ENCODE assay signal across 19 cellular contexts in genomic region chrX:120795301-120795700, GRCh38.
A peak's percentile ranks its signal among the peaks of the same experiment; 100 is the strongest.
DNase-seq lines count a peak whose midpoint lies in the region; TF ChIP-seq lines count a peak whose summit lies in the region.
"Had no signal": no experiment of that assay in that cellular context is flagged by ENCODE, and none has a peak within 500 bp of the region (broad histone marks: within the 10 kb centered on the region; RNA-seq: fewer than 3 reads in every experiment).

No MANE protein-coding gene starts in this region.

- no TSS peak for BruUV-seq in MCF 10A (replicated peaks; lab: Mats Ljungman, UMichigan)
- BruUV-seq in mammary epithelial cell (replicated peaks; lab: Mats Ljungman, UMichigan), result no TSS peak

- peak; percentile 24 for DNase-seq in MCF 10A (ENCODE audit: unreplicated experiment)
- DNase-seq in mammary epithelial cell, result no peak
- peak; percentile 32 for DNase-seq in adipocyte (ENCODE audit: low read depth)
- DNase-seq in dermis blood vessel endothelial cell, result peak; percentile 34
- DNase-seq in iris pigment epithelial cell (ENCODE audit: low read depth), result peak; percentile 35
- no peak for DNase-seq in effector memory CD4-positive, alpha-beta T cell
- DNase-seq in stimulated activated CD4-positive, alpha-beta T cell treated with anti-CD3 and anti-CD28 coated beads, Interleukin-4, amount 100 ng/mL, for 24 hours, result no peak
- no peak for DNase-seq in NCI-H187 treated with DMSO at 0.1 percent for 48 hours (lab: John Stamatoyannopoulos, UW)
- DNase-seq: 8988T; CD8-positive, alpha-beta T cell; DMS79; GDM1; GOT3; KBM-7; NCI-H1092; NCI-H146; NCI-H524 treated with DMSO at 0.1 percent for 48 hours; Peyer's patch had no signal

- no peaks in the 10 kb centered on the region for H3K27me3 ChIP-seq in mammary epithelial cell (ENCODE audit: insufficient read depth, low read length)
- H3K27me3 ChIP-seq in adipocyte (replicated peaks; ENCODE audit: control insufficient read depth, insufficient read depth, low read length), result no peaks in the 10 kb centered on the region
- no peaks in the 10 kb centered on the region for H3K27me3 ChIP-seq in effector memory CD4-positive, alpha-beta T cell (replicated peaks; ENCODE audit: control insufficient read depth, insufficient read depth, low read length, poor library complexity, severe bottlenecking)
- H3K27me3 ChIP-seq: BLaER1, Peyer's patch had no signal

- dilution Hi-C loops in mammary epithelial cell (cut with HindIII; ENCODE audit: low sequenced_read_pairs), result no loop called here

- no peak overlapping the region for H2AFZ ChIP-seq in mammary epithelial cell (ENCODE audit: low read depth, low read length)

- WGBS in mammary epithelial cell (ENCODE audit: low coverage, missing lambda C conversion rate), result 70% methylated on average over 2 of the region's 2 CpGs

- H3K27ac ChIP-seq in mammary epithelial cell (ENCODE audit: insufficient read depth, low read depth, low read length), result no peak overlapping the region
- H3K27ac ChIP-seq in effector memory CD4-positive, alpha-beta T cell (ENCODE audit: insufficient read depth, low read length, poor library complexity, severe bottlenecking), result no peak overlapping the region
- H3K27ac ChIP-seq: BLaER1, Peyer's patch had no signal

- H3K27ac Mint-ChIP-seq in MCF 10A (ENCODE audit: low read depth, unreplicated experiment), result no peak overlapping the region
- H3K27ac Mint-ChIP-seq: CD8-positive, alpha-beta T cell had no signal

- no peak overlapping the region for H3K9ac ChIP-seq in mammary epithelial cell (ENCODE audit: insufficient read depth, low read length)
- no peak overlapping the region for H3K9ac ChIP-seq in adipocyte (ENCODE audit: low read length)
- H3K9ac ChIP-seq: BLaER1 had no signal

- no peaks in the 10 kb centered on the region for H3K9me3 Mint-ChIP-seq in MCF 10A (ENCODE audit: unreplicated experiment)
- H3K9me3 Mint-ChIP-seq: CD8-positive, alpha-beta T cell had no signal

- no peaks in the 10 kb centered on the region for H3K27me3 Mint-ChIP-seq in MCF 10A (ENCODE audit: insufficient read depth, unreplicated experiment)

- no peak overlapping the region for H3K4me3 Mint-ChIP-seq in MCF 10A (ENCODE audit: unreplicated experiment)
- H3K4me3 Mint-ChIP-seq: CD8-positive, alpha-beta T cell had no signal

- intact Hi-C loops in MCF 10A (cut with micrococcal nuclease), result no loop called here
- intact Hi-C loops in mammary epithelial cell (cut with micrococcal nuclease), result loop anchor here (10.0 kb wide), 1 partner anchor 510 kb away; no protein-coding TSS in a partner anchor

- H3K4me3 ChIP-seq in mammary epithelial cell (replicated peaks in 1 of 3; ENCODE audit: insufficient read depth in 1 of 3, low read depth in 2 of 3, low read length in 3 of 3) (no peak overlapping the region), adipocyte (ENCODE audit: low read length) (no peak overlapping the region)
- H3K4me3 ChIP-seq in effector memory CD4-positive, alpha-beta T cell (ENCODE audit: insufficient read depth, low read depth, low read length, poor library complexity, severe bottlenecking), result no peak overlapping the region
- H3K4me3 ChIP-seq: BLaER1, Peyer's patch had no signal

- H3K36me3 ChIP-seq in mammary epithelial cell (ENCODE audit: insufficient read depth, low read length) (no peaks in the 10 kb centered on the region), adipocyte (ENCODE audit: control insufficient read depth, insufficient read depth, low read length, severe bottlenecking) (no peaks in the 10 kb centered on the region)
- no peaks in the 10 kb centered on the region for H3K36me3 ChIP-seq in effector memory CD4-positive, alpha-beta T cell (ENCODE audit: control insufficient read depth, insufficient read depth, low read length)
- H3K36me3 ChIP-seq: BLaER1, Peyer's patch had no signal

- H4K20me1 ChIP-seq in mammary epithelial cell (ENCODE audit: insufficient read depth, low read length), result no peaks in the 10 kb centered on the region
- H4K20me1 ChIP-seq: BLaER1 had no signal

- TF ChIP-seq CTCF in MCF 10A (IDR thresholded peaks at IDR 0.05; ENCODE audit: unreplicated experiment) (no peak), mammary epithelial cell (conservative IDR thresholded peaks at IDR 0.05 in 1 of 2, IDR thresholded peaks at IDR 0.05 in 1 of 2; ENCODE audit: extremely low read depth in 1 of 2, insufficient read depth in 1 of 2, low read depth in 1 of 2, low read length in 2 of 2) (no peak)

- H3K9me3 ChIP-seq in mammary epithelial cell (replicated peaks; ENCODE audit: insufficient read depth, low read length) (no peaks in the 10 kb centered on the region), adipocyte (ENCODE audit: control insufficient read depth, low read length) (no peaks in the 10 kb centered on the region)
- no peaks in the 10 kb centered on the region for H3K9me3 ChIP-seq in effector memory CD4-positive, alpha-beta T cell (ENCODE audit: control insufficient read depth, low read length)
- H3K9me3 ChIP-seq: BLaER1, Peyer's patch had no signal

- H3K4me1 Mint-ChIP-seq in MCF 10A (ENCODE audit: insufficient read depth, unreplicated experiment), result peaks cover 15% of the 10 kb centered on the region

- H3K4me1 ChIP-seq in mammary epithelial cell (ENCODE audit: insufficient read depth, low read length) (peaks cover 2% of the 10 kb centered on the region), adipocyte (ENCODE audit: control insufficient read depth, insufficient read depth, low read length) (peaks cover 27% of the 10 kb centered on the region)
- no peaks in the 10 kb centered on the region for H3K4me1 ChIP-seq in effector memory CD4-positive, alpha-beta T cell (ENCODE audit: control insufficient read depth, insufficient read depth, low read length, poor library complexity, severe bottlenecking)
- H3K4me1 ChIP-seq: BLaER1, Peyer's patch had no signal

- no peaks in the 10 kb centered on the region for H3K79me2 ChIP-seq in mammary epithelial cell (ENCODE audit: insufficient read depth, low read length)

- CTCF ChIA-PET in MCF 10A (lab: Yijun Ruan, JAX), result no interaction called here
- CTCF ChIA-PET in mammary epithelial cell (lab: Charles Lee; ENCODE audit: low non-redundant PET), result no interaction called here

- H3K36me3 Mint-ChIP-seq in MCF 10A (ENCODE audit: insufficient read depth, unreplicated experiment), result no peaks in the 10 kb centered on the region
- H3K36me3 Mint-ChIP-seq: CD8-positive, alpha-beta T cell had no signal

- in situ Hi-C loops in mammary epithelial cell (cut with MboI; ENCODE audit: low sequenced_read_pairs in 2 of 2), result no loop called here

- H3K4me2 ChIP-seq in mammary epithelial cell (ENCODE audit: insufficient read depth, low read depth, low read length), result no peak overlapping the region
- H3K4me2 ChIP-seq: BLaER1 had no signal

- POLR2A ChIA-PET in MCF 10A (lab: Yijun Ruan, JAX), result no interaction called here

Comparison
In these comparisons a context has a peak if more than half of its experiments do, and no peak if none do; other contexts are left out.
1. DNase-seq: peak in MCF 10A (single experiment), adipocyte (single experiment), dermis blood vessel endothelial cell (single experiment) and iris pigment epithelial cell (single experiment); none in mammary epithelial cell (single experiment), effector memory CD4-positive, alpha-beta T cell (0 of 3), stimulated activated CD4-positive, alpha-beta T cell treated with anti-CD3 and anti-CD28 coated beads, Interleukin-4, amount 100 ng/mL, for 24 hours (single experiment) and NCI-H187 treated with DMSO at 0.1 percent for 48 hours (single experiment).